7 cellular contexts compared by ENCODE assay signal in the genomic region with DNA sequence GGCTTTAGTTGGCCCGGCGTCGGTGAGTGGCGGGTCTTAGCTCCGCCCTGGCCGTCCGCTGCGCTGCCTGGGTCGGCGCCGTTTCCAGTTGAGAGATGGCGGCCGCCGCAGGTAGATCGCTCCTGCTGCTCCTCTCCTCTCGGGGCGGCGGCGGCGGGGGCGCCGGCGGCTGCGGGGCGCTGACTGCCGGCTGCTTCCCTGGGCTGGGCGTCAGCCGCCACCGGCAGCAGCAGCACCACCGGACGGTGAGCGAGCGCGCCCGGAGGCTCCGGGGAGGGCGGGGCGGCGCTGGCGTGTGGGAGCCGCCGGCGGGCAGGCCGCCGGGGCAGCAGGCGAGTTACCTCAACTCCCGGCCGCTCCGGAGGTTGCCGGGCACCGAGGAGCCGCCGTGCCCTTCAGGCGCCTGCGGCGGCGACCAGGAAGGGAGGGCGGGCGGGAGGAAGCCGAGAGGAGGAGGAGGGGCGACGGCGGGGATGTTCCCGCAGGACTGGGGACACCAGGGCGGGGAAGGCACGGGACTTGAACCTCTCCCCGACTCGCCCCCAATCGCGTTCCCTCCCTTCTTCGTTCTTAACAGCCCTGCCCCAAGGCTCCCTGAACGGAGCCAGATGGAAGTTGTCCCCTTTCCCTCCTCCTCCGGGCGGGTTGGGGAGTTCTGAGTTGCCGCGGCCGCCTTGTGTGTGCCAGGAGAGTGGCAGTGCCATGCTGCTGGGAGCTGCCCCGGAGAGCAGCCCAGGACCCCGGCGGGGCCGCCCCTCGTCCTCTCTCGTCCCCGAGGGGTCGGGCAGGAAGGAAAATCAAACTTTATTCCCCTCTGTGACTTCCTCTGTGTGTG. TPM values are rescaled to one million over a fixed set of nuclear protein-coding genes. Genes with fewer than 3 reads are reported as not detected.
DNase-seq lines count a peak whose midpoint lies in the region; ATAC-seq lines count a peak whose summit lies in the region.

A gene with protein sequence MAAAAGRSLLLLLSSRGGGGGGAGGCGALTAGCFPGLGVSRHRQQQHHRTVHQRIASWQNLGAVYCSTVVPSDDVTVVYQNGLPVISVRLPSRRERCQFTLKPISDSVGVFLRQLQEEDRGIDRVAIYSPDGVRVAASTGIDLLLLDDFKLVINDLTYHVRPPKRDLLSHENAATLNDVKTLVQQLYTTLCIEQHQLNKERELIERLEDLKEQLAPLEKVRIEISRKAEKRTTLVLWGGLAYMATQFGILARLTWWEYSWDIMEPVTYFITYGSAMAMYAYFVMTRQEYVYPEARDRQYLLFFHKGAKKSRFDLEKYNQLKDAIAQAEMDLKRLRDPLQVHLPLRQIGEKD (plus strand): TSS at position 87 of the 835 bp plus-strand sequence. CDS start 9 bp downstream, at position 96.

- ATAC-seq in GM18519 (IDR thresholded peaks at IDR 0.05; ENCODE audit: low FRiP score, unreplicated experiment) (peak; percentile 83), HG02852 (IDR thresholded peaks at IDR 0.05; ENCODE audit: unreplicated experiment) (peak; percentile 91)
- peak; percentile 98 for ATAC-seq in activated CD4-positive, alpha-beta T cell treated with anti-CD3 and anti-CD28 coated beads for 36 hours

- H3K27me3 Mint-ChIP-seq in activated CD4-positive, alpha-beta T cell treated with anti-CD3 and anti-CD28 coated beads for 36 hours, result no peaks in the 10 kb centered on the region

- H3K36me3 Mint-ChIP-seq in activated CD4-positive, alpha-beta T cell treated with anti-CD3 and anti-CD28 coated beads for 36 hours (ENCODE audit: low read depth), result no peaks in the 10 kb centered on the region

- H3K4me3 Mint-ChIP-seq in activated CD4-positive, alpha-beta T cell treated with anti-CD3 and anti-CD28 coated beads for 36 hours, result peak within 1 kb of the TSS; percentile 77

- peak; percentile 67 for DNase-seq in NCI-H2107 treated with DMSO at 0.1 percent for 48 hours (lab: John Stamatoyannopoulos, UW; ENCODE audit: unreplicated experiment)
- peak; percentile 96 for DNase-seq in activated CD4-positive, alpha-beta T cell treated with anti-CD3 and anti-CD28 coated beads for 36 hours
- peak; percentile 79 to 81 for DNase-seq in stimulated activated CD4-positive, alpha-beta T cell treated with anti-CD3 and anti-CD28 coated beads, Interleukin-1b, Interleukin-23, amount 100 ng/mL, for 1 hour (ENCODE audit: low read depth in 2 of 2)

- intact Hi-C loops in activated CD4-positive, alpha-beta T cell treated with anti-CD3 and anti-CD28 coated beads for 36 hours (cut with DNase I, micrococcal nuclease), result loop anchor here (1.0 to 10.0 kb wide), 15 partner anchors 65 to 805 kb away; a partner anchor contains a TSS

- H3K4me1 Mint-ChIP-seq in activated CD4-positive, alpha-beta T cell treated with anti-CD3 and anti-CD28 coated beads for 36 hours, result peaks cover 40% of the 10 kb centered on the region

- H3K27me3 ChIP-seq in layer of hippocampus (ENCODE audit: control insufficient read depth, insufficient read depth, low read length), result no peaks in the 10 kb centered on the region

- no peaks in the 10 kb centered on the region for H3K9me3 Mint-ChIP-seq in activated CD4-positive, alpha-beta T cell treated with anti-CD3 and anti-CD28 coated beads for 36 hours (ENCODE audit: low read depth)

- CTCF ChIA-PET in activated CD4-positive, alpha-beta T cell treated with anti-CD3 and anti-CD28 coated beads for 36 hours (lab: Charles Lee), result interaction anchor here (0.6 to 1.4 kb wide), 8 partner anchors 10 to 142 kb away, joined by 3 to 5 read pairs (median 3); a partner anchor contains a TSS

- H3K27ac ChIP-seq in cingulate gyrus (ENCODE audit: low read depth, low read length), result peak within 1 kb of the TSS; percentile 75
- H3K27ac ChIP-seq in layer of hippocampus (ENCODE audit: low read depth, low read length), result peak within 1 kb of the TSS; percentile 82

- peak within 1 kb of the TSS; percentile 75 for H3K27ac Mint-ChIP-seq in activated CD4-positive, alpha-beta T cell treated with anti-CD3 and anti-CD28 coated beads for 36 hours

- POLR2A ChIA-PET in activated CD4-positive, alpha-beta T cell treated with anti-CD3 and anti-CD28 coated beads for 36 hours (lab: Charles Lee), result interaction anchor here (0.6 to 1.0 kb wide), 9 partner anchors 8 to 404 kb away, joined by 3 to 6 read pairs (median 4); a partner anchor contains a TSS

RNA-seq across cellular contexts. Expression of the gene that starts here (rescaled TPM):
- 10 to 100 TPM; 15.1 to 16.0 TPM for total RNA-seq in activated CD4-positive, alpha-beta T cell treated with anti-CD3 and anti-CD28 coated beads for 36 hours

Comparison
In these comparisons a context has a peak if more than half of its experiments do, and no peak if none do; other contexts are left out.
1. Peak in every context shown above with its lines: DNase-seq, ATAC-seq and H3K27ac ChIP-seq.